Comparison of ENCODE assay signal across 16 cellular contexts in genomic region chr14:105007593-105008264, GRCh38. TPM values are rescaled to one million over a fixed set of nuclear protein-coding genes. Genes with fewer than 3 reads are reported as not detected.
"Had no signal": no experiment of that assay in that cellular context is flagged by ENCODE, and none has a peak within 500 bp of the region (broad histone marks: within the 10 kb centered on the region; RNA-seq: fewer than 3 reads in every experiment).

No MANE protein-coding gene starts in this region.

- H3K36me3 Mint-ChIP-seq: type B pancreatic cell had no signal

- H3K36me3 ChIP-seq: breast epithelium had no signal

- DNase-seq: activated CD4-positive, alpha-beta memory T cell treated with anti-CD3 and anti-CD28 coated beads for 36 hours; activated CD4-positive, alpha-beta T cell treated with anti-CD3 and anti-CD28 coated beads for 1 hour; activated gamma-delta T cell; activated naive CD8-positive, alpha-beta T cell treated with anti-CD3 and anti-CD28 coated beads, Interleukin-2, amount 10 ng/mL, durations not matched to agents 7 days and 5 days; activated T-cell treated with anti-CD3 and anti-CD28 coated beads, Interleukin-2, amount 50 U/mL, for 48 hours; foreskin keratinocyte; head of caudate nucleus; mammary epithelial cell; naive thymus-derived CD4-positive, alpha-beta T cell; nucleus accumbens; psoas muscle; sigmoid colon; stimulated activated CD4-positive, alpha-beta T cell treated with anti-CD3 and anti-CD28 coated beads, Interleukin-12 subunit alpha, Interleukin-12 subunit beta, amount 100 ng/mL, for 4 hours; stimulated activated naive CD4-positive, alpha-beta T cell treated with Interleukin-2 at 50 U/mL for 16 hours had no signal

- H3K9me3 Mint-ChIP-seq: activated CD4-positive, alpha-beta memory T cell treated with anti-CD3 and anti-CD28 coated beads for 36 hours; activated naive CD8-positive, alpha-beta T cell treated with anti-CD3 and anti-CD28 coated beads, Interleukin-2, amount 10 ng/mL, durations not matched to agents 7 days and 5 days; naive thymus-derived CD4-positive, alpha-beta T cell; type B pancreatic cell had no signal

- H3K27me3 Mint-ChIP-seq: activated CD4-positive, alpha-beta memory T cell treated with anti-CD3 and anti-CD28 coated beads for 36 hours; activated naive CD8-positive, alpha-beta T cell treated with anti-CD3 and anti-CD28 coated beads, Interleukin-2, amount 10 ng/mL, durations not matched to agents 7 days and 5 days; naive thymus-derived CD4-positive, alpha-beta T cell; type B pancreatic cell had no signal

- H3K4me3 ChIP-seq: breast epithelium, psoas muscle, sigmoid colon had no signal

- H3K4me1 ChIP-seq: foreskin keratinocyte, psoas muscle had no signal

- H3K27me3 ChIP-seq: breast epithelium, foreskin keratinocyte, sigmoid colon had no signal

- H3K27ac ChIP-seq: breast epithelium, foreskin keratinocyte, psoas muscle, sigmoid colon had no signal

- H3K27ac Mint-ChIP-seq: activated CD4-positive, alpha-beta memory T cell treated with anti-CD3 and anti-CD28 coated beads for 36 hours; activated naive CD8-positive, alpha-beta T cell treated with anti-CD3 and anti-CD28 coated beads, Interleukin-2, amount 10 ng/mL, durations not matched to agents 7 days and 5 days; type B pancreatic cell had no signal

- H3K9me3 ChIP-seq: breast epithelium, psoas muscle, sigmoid colon had no signal

- H3K4me3 Mint-ChIP-seq: activated CD4-positive, alpha-beta memory T cell treated with anti-CD3 and anti-CD28 coated beads for 36 hours; activated naive CD8-positive, alpha-beta T cell treated with anti-CD3 and anti-CD28 coated beads, Interleukin-2, amount 10 ng/mL, durations not matched to agents 7 days and 5 days; naive thymus-derived CD4-positive, alpha-beta T cell; type B pancreatic cell had no signal

RNA-seq across cellular contexts. Expression of gene AHNAK2, which starts 29.6 kb away (rescaled TPM):
- polyA plus RNA-seq: naive thymus-derived CD4-positive, alpha-beta T cell had no signal

RNA-seq across cellular contexts. Expression of gene GPR132, which starts 57.5 kb away (rescaled TPM):
- total RNA-seq: foreskin keratinocyte had no signal
- polyA plus RNA-seq: foreskin keratinocyte, mammary epithelial cell had no signal
